In the genomic region with DNA sequence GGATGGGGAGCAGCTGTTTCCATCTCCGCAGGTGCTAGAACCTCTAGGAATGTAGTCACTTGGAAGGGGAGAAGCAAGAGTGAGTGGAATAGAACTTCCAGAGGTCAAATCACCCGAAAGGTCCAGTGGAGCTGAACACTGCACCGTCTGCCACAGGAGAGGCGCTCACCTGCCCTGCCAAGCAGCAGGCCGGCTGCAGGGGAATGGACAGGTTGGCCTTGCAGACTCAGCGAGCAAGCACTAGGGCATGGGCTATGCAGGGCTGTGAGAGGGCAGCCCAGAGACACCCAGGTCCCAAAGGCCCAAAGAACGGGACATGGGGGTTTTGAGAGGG, we compare ENCODE assay signal across 11 cellular contexts.
DNase-seq lines count a peak whose midpoint lies in the region; ATAC-seq and TF ChIP-seq lines count a peak whose summit lies in the region.
"Had no signal": no experiment of that assay in that cellular context is flagged by ENCODE, and none has a peak within 500 bp of the region (broad histone marks: within the 10 kb centered on the region; RNA-seq: fewer than 3 reads in every experiment).

No MANE protein-coding gene starts in this region.

- peaks cover 8% of the 10 kb centered on the region for H3K27me3 Mint-ChIP-seq in glutamatergic neuron (ENCODE audit: unreplicated experiment)
- peaks cover 14% of the 10 kb centered on the region for H3K27me3 Mint-ChIP-seq in type B pancreatic cell

- H3K4me1 ChIP-seq in Karpas-422 (ENCODE audit: low read length), result peaks cover 12% of the 10 kb centered on the region
- peaks cover 0 to 25% (median 5%) of the 10 kb centered on the region in 4 donors for H3K4me1 ChIP-seq in tibial artery
- H3K4me1 ChIP-seq: breast epithelium had no signal

- peak overlapping the region; percentile 8 for H3K27ac Mint-ChIP-seq in glutamatergic neuron (ENCODE audit: unreplicated experiment)
- H3K27ac Mint-ChIP-seq in type B pancreatic cell, result no peak overlapping the region
- H3K27ac Mint-ChIP-seq: HFFc6 had no signal

- no peaks in the 10 kb centered on the region for H3K9me2 ChIP-seq in Karpas-422 (replicated peaks; ENCODE audit: insufficient read depth, low read length)

- ATAC-seq in Right ventricle myocardium superior (ENCODE audit: poor library complexity) (no peak), Right ventricle myocardium inferior (no peak), SK-N-SH treated with all-trans-retinoic acid at 6 μM for 48 hours (no peak)

- H4K20me1 ChIP-seq in Karpas-422 (ENCODE audit: insufficient read depth, low read depth, low read length), result no peaks in the 10 kb centered on the region

- H2AFZ ChIP-seq in Karpas-422 (ENCODE audit: low read length), result no peak overlapping the region

- DNase-seq in Right ventricle myocardium superior, result peak; percentile 37
- DNase-seq in Right ventricle myocardium inferior (ENCODE audit: missing footprints), result no peak
- DNase-seq in Karpas-422, result peak; percentile 24
- DNase-seq in glutamatergic neuron, result no peak
- DNase-seq in tibial artery, result no peak
- DNase-seq in type B pancreatic cell (ENCODE audit: extremely low spot score, unreplicated experiment), result no peak
- DNase-seq: GF-D8 had no signal

- H3K27ac ChIP-seq in Karpas-422 (ENCODE audit: low read length) (no peak overlapping the region), tibial artery (peak overlapping the region; percentile 58 to 62)
- H3K27ac ChIP-seq: breast epithelium had no signal

- H3K36me3 Mint-ChIP-seq in glutamatergic neuron (ENCODE audit: unreplicated experiment), result no peaks in the 10 kb centered on the region
- H3K36me3 Mint-ChIP-seq in type B pancreatic cell, result no peaks in the 10 kb centered on the region

- no peak overlapping the region for H3K4me2 ChIP-seq in Karpas-422 (ENCODE audit: low read depth, low read length, poor library complexity, severe bottlenecking)

- H3K4me3 ChIP-seq in Karpas-422 (ENCODE audit: low read length) (no peak overlapping the region), tibial artery (no peak overlapping the region)
- H3K4me3 ChIP-seq: adrenal gland had no signal

- intact Hi-C loops in Right ventricle myocardium superior (cut with DNase I), result loop anchor here (2.0 to 5.0 kb wide), 4 partner anchors 99 to 284 kb away; no protein-coding TSS in a partner anchor
- intact Hi-C loops in Right ventricle myocardium inferior (cut with DNase I), result loop anchor here (1.0 to 2.0 kb wide), 2 partner anchors 98 to 200 kb away; no protein-coding TSS in a partner anchor
- intact Hi-C loops in tibial artery (cut with DNase I; ENCODE audit: low total_unique reads), result loop anchor here (5.0 to 10.0 kb wide), 3 partner anchors 99 to 276 kb away; a partner anchor contains a TSS

- H3K9ac ChIP-seq in Karpas-422 (ENCODE audit: low read length), result no peak overlapping the region

- no peaks in the 10 kb centered on the region for H3K4me1 Mint-ChIP-seq in glutamatergic neuron (ENCODE audit: low read depth, unreplicated experiment)
- H3K4me1 Mint-ChIP-seq in type B pancreatic cell (ENCODE audit: unreplicated experiment), result peaks cover 32% of the 10 kb centered on the region

- H3K9me3 Mint-ChIP-seq in glutamatergic neuron (ENCODE audit: unreplicated experiment) (peaks cover 5% of the 10 kb centered on the region), type B pancreatic cell (no peaks in the 10 kb centered on the region)

- H3K4me3 Mint-ChIP-seq in glutamatergic neuron (ENCODE audit: unreplicated experiment) (no peak overlapping the region), type B pancreatic cell (no peak overlapping the region)
- H3K4me3 Mint-ChIP-seq: HFFc6 had no signal

- H3K9me3 ChIP-seq in Karpas-422 (ENCODE audit: low read length) (no peaks in the 10 kb centered on the region), tibial artery (no peaks in the 10 kb centered on the region)
- H3K9me3 ChIP-seq: adrenal gland, breast epithelium had no signal

- H3K36me3 ChIP-seq in Karpas-422 (ENCODE audit: insufficient read depth, low read length), result no peaks in the 10 kb centered on the region
- H3K36me3 ChIP-seq in tibial artery, result peaks cover 26 to 44% (median 42%) of the 10 kb centered on the region in 3 donors
- H3K36me3 ChIP-seq: breast epithelium had no signal

- TF ChIP-seq CTCF in glutamatergic neuron (IDR thresholded peaks at IDR 0.05; ENCODE audit: partially characterized antibody, unreplicated experiment) (no peak), tibial artery (IDR thresholded peaks at IDR 0.05) (no peak), type B pancreatic cell (conservative IDR thresholded peaks at IDR 0.05) (no peak)

- no peaks in the 10 kb centered on the region for H3K27me3 ChIP-seq in Karpas-422 (ENCODE audit: low read length)
- H3K27me3 ChIP-seq in tibial artery, result no peaks in the 10 kb centered on the region
- H3K27me3 ChIP-seq: adrenal gland, breast epithelium had no signal

- no peaks in the 10 kb centered on the region for H3K79me2 ChIP-seq in Karpas-422 (ENCODE audit: low read length)

TF ChIP-seq in SK-N-SH treated with all-trans-retinoic acid at 6 μM for 48 hours, 23 proteins besides CTCF, POLR2A, EP300 and RAD21:
- TF ChIP-seq TOX (CRISPR knock-in tag; IDR thresholded peaks at IDR 0.05; ENCODE audit: borderline replicate concordance) (no peak), ZNF70 (CRISPR knock-in tag; IDR thresholded peaks at IDR 0.05) (no peak)

Comparison
In these comparisons a context has a peak if more than half of its experiments do, and no peak if none do; other contexts are left out.
1. DNase-seq: peak in Right ventricle myocardium superior (single experiment) and Karpas-422 (single experiment); none in Right ventricle myocardium inferior (single experiment), glutamatergic neuron (single experiment), tibial artery (0 of 2) and type B pancreatic cell (single experiment).